ENCODE assay signal across 2 cellular contexts in the genomic region with DNA sequence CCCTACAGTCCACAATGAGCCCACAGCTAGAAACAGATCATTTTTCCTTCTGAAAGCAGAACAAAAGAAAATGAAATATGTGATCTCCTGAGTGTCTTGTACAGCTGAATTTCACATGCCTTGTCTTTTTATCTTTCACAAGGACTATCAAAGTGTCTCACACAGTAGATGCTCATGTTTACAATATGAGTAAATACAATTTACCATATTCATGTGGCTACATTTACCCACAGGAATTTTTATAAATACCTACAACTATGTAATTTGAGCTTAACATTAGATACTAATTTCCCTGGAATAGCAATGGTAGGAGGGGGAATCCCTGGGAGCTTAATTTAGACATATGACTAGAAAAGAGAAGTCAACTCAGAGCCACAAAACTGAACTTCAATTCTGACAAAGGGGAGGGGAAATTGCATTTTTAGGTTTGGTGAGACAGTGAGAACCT.
TF ChIP-seq lines count a peak whose summit lies in the region.

No MANE protein-coding gene starts in this region.

TF ChIP-seq in HCT116, 20 proteins besides CTCF, POLR2A, EP300 and RAD21 (continued from another document):
- TF ChIP-seq FOSL1 (IDR thresholded peaks at IDR 0.05; ENCODE audit: low read depth) (no peak), ELF1 (IDR thresholded peaks at IDR 0.05; ENCODE audit: borderline replicate concordance, low read depth) (no peak), EZH2 (IDR thresholded peaks at IDR 0.05) (no peak), SP1 (IDR thresholded peaks at IDR 0.05; ENCODE audit: low read depth) (no peak), ZFX (IDR thresholded peaks at IDR 0.05) (no peak), POLR2AphosphoS5 (IDR thresholded peaks at IDR 0.05; ENCODE audit: low read depth, low read length) (no peak), EZH2phosphoT487 (IDR thresholded peaks at IDR 0.05; ENCODE audit: borderline replicate concordance) (no peak), SRF (IDR thresholded peaks at IDR 0.05; ENCODE audit: low read depth) (no peak), JUND (IDR thresholded peaks at IDR 0.05) (no peak), SIN3A (IDR thresholded peaks at IDR 0.05; ENCODE audit: low read depth) (no peak), CEBPB (IDR thresholded peaks at IDR 0.05; ENCODE audit: low read depth) (no peak), YY1 (IDR thresholded peaks at IDR 0.05; ENCODE audit: extremely low read depth, insufficient replicate concordance, low read depth, low read length) (no peak), ZNF274 (IDR thresholded peaks at IDR 0.05; ENCODE audit: low read depth, low read length) (no peak), EGR1 (IDR thresholded peaks at IDR 0.05; ENCODE audit: low read depth) (no peak)
- TF ChIP-seq, protein P1, sequence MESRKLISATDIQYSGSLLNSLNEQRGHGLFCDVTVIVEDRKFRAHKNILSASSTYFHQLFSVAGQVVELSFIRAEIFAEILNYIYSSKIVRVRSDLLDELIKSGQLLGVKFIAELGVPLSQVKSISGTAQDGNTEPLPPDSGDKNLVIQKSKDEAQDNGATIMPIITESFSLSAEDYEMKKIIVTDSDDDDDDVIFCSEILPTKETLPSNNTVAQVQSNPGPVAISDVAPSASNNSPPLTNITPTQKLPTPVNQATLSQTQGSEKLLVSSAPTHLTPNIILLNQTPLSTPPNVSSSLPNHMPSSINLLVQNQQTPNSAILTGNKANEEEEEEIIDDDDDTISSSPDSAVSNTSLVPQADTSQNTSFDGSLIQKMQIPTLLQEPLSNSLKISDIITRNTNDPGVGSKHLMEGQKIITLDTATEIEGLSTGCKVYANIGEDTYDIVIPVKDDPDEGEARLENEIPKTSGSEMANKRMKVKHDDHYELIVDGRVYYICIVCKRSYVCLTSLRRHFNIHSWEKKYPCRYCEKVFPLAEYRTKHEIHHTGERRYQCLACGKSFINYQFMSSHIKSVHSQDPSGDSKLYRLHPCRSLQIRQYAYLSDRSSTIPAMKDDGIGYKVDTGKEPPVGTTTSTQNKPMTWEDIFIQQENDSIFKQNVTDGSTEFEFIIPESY (IDR thresholded peaks at IDR 0.05; ENCODE audit: extremely low read depth, insufficient replicate concordance, low read length) = no peak
- TF ChIP-seq, protein P2, sequence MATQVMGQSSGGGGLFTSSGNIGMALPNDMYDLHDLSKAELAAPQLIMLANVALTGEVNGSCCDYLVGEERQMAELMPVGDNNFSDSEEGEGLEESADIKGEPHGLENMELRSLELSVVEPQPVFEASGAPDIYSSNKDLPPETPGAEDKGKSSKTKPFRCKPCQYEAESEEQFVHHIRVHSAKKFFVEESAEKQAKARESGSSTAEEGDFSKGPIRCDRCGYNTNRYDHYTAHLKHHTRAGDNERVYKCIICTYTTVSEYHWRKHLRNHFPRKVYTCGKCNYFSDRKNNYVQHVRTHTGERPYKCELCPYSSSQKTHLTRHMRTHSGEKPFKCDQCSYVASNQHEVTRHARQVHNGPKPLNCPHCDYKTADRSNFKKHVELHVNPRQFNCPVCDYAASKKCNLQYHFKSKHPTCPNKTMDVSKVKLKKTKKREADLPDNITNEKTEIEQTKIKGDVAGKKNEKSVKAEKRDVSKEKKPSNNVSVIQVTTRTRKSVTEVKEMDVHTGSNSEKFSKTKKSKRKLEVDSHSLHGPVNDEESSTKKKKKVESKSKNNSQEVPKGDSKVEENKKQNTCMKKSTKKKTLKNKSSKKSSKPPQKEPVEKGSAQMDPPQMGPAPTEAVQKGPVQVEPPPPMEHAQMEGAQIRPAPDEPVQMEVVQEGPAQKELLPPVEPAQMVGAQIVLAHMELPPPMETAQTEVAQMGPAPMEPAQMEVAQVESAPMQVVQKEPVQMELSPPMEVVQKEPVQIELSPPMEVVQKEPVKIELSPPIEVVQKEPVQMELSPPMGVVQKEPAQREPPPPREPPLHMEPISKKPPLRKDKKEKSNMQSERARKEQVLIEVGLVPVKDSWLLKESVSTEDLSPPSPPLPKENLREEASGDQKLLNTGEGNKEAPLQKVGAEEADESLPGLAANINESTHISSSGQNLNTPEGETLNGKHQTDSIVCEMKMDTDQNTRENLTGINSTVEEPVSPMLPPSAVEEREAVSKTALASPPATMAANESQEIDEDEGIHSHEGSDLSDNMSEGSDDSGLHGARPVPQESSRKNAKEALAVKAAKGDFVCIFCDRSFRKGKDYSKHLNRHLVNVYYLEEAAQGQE (IDR thresholded peaks at IDR 0.05; ENCODE audit: low read depth) = no peak
- TF ChIP-seq, protein P3, sequence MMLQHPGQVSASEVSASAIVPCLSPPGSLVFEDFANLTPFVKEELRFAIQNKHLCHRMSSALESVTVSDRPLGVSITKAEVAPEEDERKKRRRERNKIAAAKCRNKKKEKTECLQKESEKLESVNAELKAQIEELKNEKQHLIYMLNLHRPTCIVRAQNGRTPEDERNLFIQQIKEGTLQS (IDR thresholded peaks at IDR 0.05) = no peak

TF ChIP-seq in IMR-90, 13 proteins besides CTCF, POLR2A, EP300 and RAD21 (continued from another document):
- no peak for TF ChIP-seq RFX5 (IDR thresholded peaks at IDR 0.05; ENCODE audit: low read depth, low read length)
- no peak for TF ChIP-seq BHLHE40 (IDR thresholded peaks at IDR 0.05; ENCODE audit: low read depth, low read length)
- no peak for TF ChIP-seq NFE2L2 (IDR thresholded peaks at IDR 0.05; ENCODE audit: low read depth, low read length)
- TF ChIP-seq RCOR1 (IDR thresholded peaks at IDR 0.05; ENCODE audit: insufficient replicate concordance, low read length) = no peak
- TF ChIP-seq CEBPB (IDR thresholded peaks at IDR 0.05; ENCODE audit: low read depth, low read length) = no peak
- TF ChIP-seq, protein P4, sequence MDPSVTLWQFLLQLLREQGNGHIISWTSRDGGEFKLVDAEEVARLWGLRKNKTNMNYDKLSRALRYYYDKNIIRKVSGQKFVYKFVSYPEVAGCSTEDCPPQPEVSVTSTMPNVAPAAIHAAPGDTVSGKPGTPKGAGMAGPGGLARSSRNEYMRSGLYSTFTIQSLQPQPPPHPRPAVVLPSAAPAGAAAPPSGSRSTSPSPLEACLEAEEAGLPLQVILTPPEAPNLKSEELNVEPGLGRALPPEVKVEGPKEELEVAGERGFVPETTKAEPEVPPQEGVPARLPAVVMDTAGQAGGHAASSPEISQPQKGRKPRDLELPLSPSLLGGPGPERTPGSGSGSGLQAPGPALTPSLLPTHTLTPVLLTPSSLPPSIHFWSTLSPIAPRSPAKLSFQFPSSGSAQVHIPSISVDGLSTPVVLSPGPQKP (IDR thresholded peaks at IDR 0.05; ENCODE audit: borderline replicate concordance, low read depth, low read length) = no peak
- TF ChIP-seq, protein P5, sequence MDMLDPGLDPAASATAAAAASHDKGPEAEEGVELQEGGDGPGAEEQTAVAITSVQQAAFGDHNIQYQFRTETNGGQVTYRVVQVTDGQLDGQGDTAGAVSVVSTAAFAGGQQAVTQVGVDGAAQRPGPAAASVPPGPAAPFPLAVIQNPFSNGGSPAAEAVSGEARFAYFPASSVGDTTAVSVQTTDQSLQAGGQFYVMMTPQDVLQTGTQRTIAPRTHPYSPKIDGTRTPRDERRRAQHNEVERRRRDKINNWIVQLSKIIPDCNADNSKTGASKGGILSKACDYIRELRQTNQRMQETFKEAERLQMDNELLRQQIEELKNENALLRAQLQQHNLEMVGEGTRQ (IDR thresholded peaks at IDR 0.05; ENCODE audit: low read depth, low read length) = no peak
- TF ChIP-seq CHD1 (IDR thresholded peaks at IDR 0.05; ENCODE audit: low read depth, low read length) = no peak
